In the genomic region with DNA sequence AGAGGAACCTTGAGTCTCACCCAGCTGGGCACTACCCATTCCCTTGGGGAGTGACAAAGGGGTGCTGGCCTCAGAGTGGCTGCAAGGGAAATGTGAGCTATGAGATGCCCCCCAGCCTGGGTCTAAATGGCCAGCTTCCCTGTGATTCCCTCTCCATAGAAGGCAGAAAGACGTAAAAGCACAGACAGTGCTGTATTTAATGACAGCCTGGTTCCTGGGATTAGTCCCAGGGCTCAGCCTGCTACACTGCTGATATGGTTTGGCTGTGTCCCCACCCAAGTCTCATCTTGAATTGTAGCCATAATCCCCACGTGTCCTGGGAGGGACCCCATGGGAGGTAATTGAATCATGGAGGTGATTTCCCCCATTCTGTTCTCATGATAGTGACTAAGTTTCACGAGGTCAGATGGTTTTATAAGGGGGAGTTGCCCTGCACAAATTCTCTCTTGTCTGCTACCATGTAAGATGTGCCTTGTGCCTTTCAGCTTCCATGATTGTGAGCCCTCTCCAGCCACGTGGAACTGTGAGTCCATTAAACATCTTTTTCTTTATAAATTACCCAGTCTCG, we compare ENCODE assay signal across 12 cellular contexts. TPM values are rescaled to one million over a fixed set of nuclear protein-coding genes. Genes with fewer than 3 reads are reported as not detected.
"Had no signal": no experiment of that assay in that cellular context is flagged by ENCODE, and none has a peak within 500 bp of the region (broad histone marks: within the 10 kb centered on the region; RNA-seq: fewer than 3 reads in every experiment).

No MANE protein-coding gene starts in this region.

- ATAC-seq: activated T-cell treated with anti-CD3 and anti-CD28 coated beads, Interleukin-2, amount 50 U/mL, for 72 hours; right lobe of liver; T-cell had no signal

- DNase-seq: activated CD4-positive, alpha-beta memory T cell treated with anti-CD3 and anti-CD28 coated beads, Interleukin-2, amount 10 ng/mL, durations not matched to agents 7 days and 5 days; activated gamma-delta T cell treated with Interleukin-2 at 50 U/mL for 16 hours; activated naive CD8-positive, alpha-beta T cell treated with anti-CD3 and anti-CD28 coated beads for 36 hours; activated T-cell treated with anti-CD3 and anti-CD28 coated beads, Interleukin-2, amount 50 U/mL, for 72 hours; right lobe of liver; stimulated activated CD4-positive, alpha-beta T cell treated with anti-CD3 and anti-CD28 coated beads, Interleukin-12 subunit alpha, Interleukin-12 subunit beta, amount 100 ng/mL, for 4 hours; stimulated activated CD4-positive, alpha-beta T cell treated with anti-CD3 and anti-CD28 coated beads, Interleukin-2, amount 100 ng/mL, for 48 hours; T-cell; T1000; thyroid gland had no signal

RNA-seq across cellular contexts. Expression of a gene that starts 23.9 kb away (rescaled TPM):
- total RNA-seq: activated CD4-positive, alpha-beta memory T cell treated with anti-CD3 and anti-CD28 coated beads, Interleukin-2, amount 10 ng/mL, durations not matched to agents 7 days and 5 days; activated naive CD8-positive, alpha-beta T cell treated with anti-CD3 and anti-CD28 coated beads for 36 hours; endothelial cell of umbilical vein; kidney epithelial cell had no signal
